ENCODE assay signal across 1 cellular context in the genomic region with DNA sequence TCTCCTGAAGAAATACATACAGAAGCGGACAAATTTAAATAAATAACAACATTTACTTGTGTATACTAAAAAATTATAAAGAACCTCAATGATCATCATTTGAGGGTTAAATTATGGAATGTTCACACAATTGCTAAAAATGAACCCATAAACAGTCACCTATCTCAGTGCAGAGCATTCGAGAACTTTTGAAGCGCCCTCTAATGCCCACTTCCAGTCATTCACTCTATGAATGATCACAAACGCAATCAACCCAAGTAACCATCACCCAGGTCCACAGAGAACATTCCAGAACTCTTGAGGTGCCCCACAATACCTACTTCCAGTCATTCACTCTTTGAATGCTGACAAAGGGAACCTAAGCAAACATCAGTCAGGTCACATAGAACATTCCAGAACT.
TF ChIP-seq lines count a peak whose summit lies in the region.

No MANE protein-coding gene starts in this region.

TF ChIP-seq in H1, 55 proteins besides CTCF, POLR2A, EP300 and RAD21 (continued from another document):
- TF ChIP-seq SUZ12 (IDR thresholded peaks at IDR 0.05; ENCODE audit: low read length) = no peak
- no peak for TF ChIP-seq SP1 (IDR thresholded peaks at IDR 0.05; ENCODE audit: low read depth, low read length)
- TF ChIP-seq SP4 (IDR thresholded peaks at IDR 0.05; ENCODE audit: low read length) = no peak
- TF ChIP-seq, protein P1, sequence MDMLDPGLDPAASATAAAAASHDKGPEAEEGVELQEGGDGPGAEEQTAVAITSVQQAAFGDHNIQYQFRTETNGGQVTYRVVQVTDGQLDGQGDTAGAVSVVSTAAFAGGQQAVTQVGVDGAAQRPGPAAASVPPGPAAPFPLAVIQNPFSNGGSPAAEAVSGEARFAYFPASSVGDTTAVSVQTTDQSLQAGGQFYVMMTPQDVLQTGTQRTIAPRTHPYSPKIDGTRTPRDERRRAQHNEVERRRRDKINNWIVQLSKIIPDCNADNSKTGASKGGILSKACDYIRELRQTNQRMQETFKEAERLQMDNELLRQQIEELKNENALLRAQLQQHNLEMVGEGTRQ (IDR thresholded peaks at IDR 0.05; ENCODE audit: low read length) = no peak
- TF ChIP-seq NANOG (IDR thresholded peaks at IDR 0.05; ENCODE audit: insufficient read depth, low read depth, low read length, poor library complexity, severe bottlenecking) = no peak
- TF ChIP-seq TBP (IDR thresholded peaks at IDR 0.05; ENCODE audit: low read depth, low read length) = no peak
- TF ChIP-seq TAF1 (IDR thresholded peaks at IDR 0.05; ENCODE audit: low read depth, low read length) = no peak
- TF ChIP-seq EZH2 (IDR thresholded peaks at IDR 0.05; ENCODE audit: low read depth, low read length, severe bottlenecking) = no peak
TF ChIP-seq in H1: peak in this region for 0.
